In genomic region chr4:172270421-172270820, GRCh38 we compare ENCODE assay signal across 15 cellular contexts.
DNase-seq lines count a peak whose midpoint lies in the region; ATAC-seq and TF ChIP-seq lines count a peak whose summit lies in the region.
"Had no signal": no experiment of that assay in that cellular context is flagged by ENCODE, and none has a peak within 500 bp of the region (broad histone marks: within the 10 kb centered on the region; RNA-seq: fewer than 3 reads in every experiment).

No MANE protein-coding gene starts in this region.

- H3K4me3 ChIP-seq in fibroblast of mammary gland (ENCODE audit: control insufficient read depth, low read depth, low read length), result no peak overlapping the region
- H3K4me3 ChIP-seq: colonic mucosa had no signal

- intact Hi-C loops in Right ventricle myocardium inferior (cut with DNase I), result no loop called here

- POLR2A ChIA-PET in HEK293T (lab: Yijun Ruan, JAX), result no interaction called here

- DNase-seq in HEK293T (ENCODE audit: extremely low spot score) (peak; percentile 25), NCI-H1436 (lab: John Stamatoyannopoulos, UW) (peak; percentile 67), NCI-H69 (lab: John Stamatoyannopoulos, UW) (peak; percentile 96), fibroblast of mammary gland (ENCODE audit: low read depth) (peak; percentile 7), Right ventricle myocardium inferior (ENCODE audit: missing footprints) (no peak)
- DNase-seq: activated CD4-positive, CD25-positive, alpha-beta regulatory T cell treated with anti-CD3 and anti-CD28 coated beads, Interleukin-2, amount 50 U/mL, for 72 hours; amygdala; colonic mucosa; DMS79; NCI-H526; stimulated activated CD4-positive, alpha-beta T cell treated with anti-CD3 and anti-CD28 coated beads, Interleukin-2, amount 100 ng/mL, for 48 hours; stimulated activated CD8-positive, alpha-beta memory T cell treated with anti-CD3 and anti-CD28 coated beads, Interleukin-4, amount 100 ng/mL, for 48 hours had no signal

- ATAC-seq in HG03457 (IDR thresholded peaks at IDR 0.05; ENCODE audit: unreplicated experiment) (no peak), GM21515 (IDR thresholded peaks at IDR 0.05; ENCODE audit: unreplicated experiment) (no peak), Right ventricle myocardium inferior (no peak), GM21447 (IDR thresholded peaks at IDR 0.05; ENCODE audit: unreplicated experiment) (no peak)

- TF ChIP-seq CTCF in fibroblast of mammary gland (conservative IDR thresholded peaks at IDR 0.05; ENCODE audit: control insufficient read depth, insufficient read depth, low read depth, low read length), result no peak

- CTCF ChIA-PET in HEK293T (lab: Yijun Ruan, JAX), result no interaction called here

TF ChIP-seq in HEK293T, 16 proteins besides CTCF, POLR2A, EP300 and RAD21:
- peak; percentile 81 for TF ChIP-seq PKNOX1 (IDR thresholded peaks at IDR 0.05)
- TF ChIP-seq ELF4 (IDR thresholded peaks at IDR 0.05), result no peak
TF ChIP-seq in HEK293T: peak in this region for 1.
